Comparison of ENCODE assay signal across 20 cellular contexts in genomic region chr18:50393802-50394201, GRCh38.
"Had no signal": no experiment of that assay in that cellular context is flagged by ENCODE, and none has a peak within 500 bp of the region (broad histone marks: within the 10 kb centered on the region; RNA-seq: fewer than 3 reads in every experiment).

No MANE protein-coding gene starts in this region.

- H3K4me2 ChIP-seq: KMS-11 had no signal

- H3K4me3 ChIP-seq: SJSA1, SK-N-MC had no signal

- H3K27me3 ChIP-seq: SJSA1 had no signal

- H3K27ac ChIP-seq: KMS-11, SJSA1, SK-N-MC had no signal

- DNase-seq: IMR-90, Kasumi-1, MV-4-11, NCI-H1048, NCI-H1105, NCI-H1417, NCI-H1436 treated with DMSO at 0.1 percent for 48 hours, NCI-H1694, NCI-H1930, NCI-H2081, NCI-H2107, NCI-H2227 treated with DMSO at 0.1 percent for 48 hours, NCI-H524, Right ventricle myocardium superior, RPMI8226, SIG-M5 had no signal

- H3K9ac ChIP-seq: KMS-11 had no signal

- FAIRE-seq: RCC 7860 had no signal

- H3K4me1 ChIP-seq: SJSA1 had no signal

- H3K9me3 ChIP-seq: SJSA1 had no signal
